16 cellular contexts compared by ENCODE assay signal in the genomic region with DNA sequence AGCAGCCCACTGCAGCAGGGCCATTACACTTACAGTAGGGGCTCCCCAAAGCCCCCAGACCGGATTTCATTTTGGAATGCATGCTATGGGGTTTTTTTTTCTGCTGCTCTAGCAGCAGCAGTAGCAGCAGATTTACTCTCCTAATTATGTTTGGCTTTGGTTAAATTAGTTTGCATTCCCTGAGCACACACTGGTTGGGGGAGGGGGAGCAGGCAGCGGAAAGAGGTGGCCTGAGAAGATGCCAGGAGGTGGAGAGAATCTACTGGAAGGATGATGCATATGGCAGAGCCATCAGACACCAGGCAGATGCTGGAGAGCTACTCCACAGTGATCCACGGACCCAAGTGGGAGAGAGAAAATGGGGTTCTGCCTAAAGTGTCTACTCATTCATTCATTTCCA.
DNase-seq lines count a peak whose midpoint lies in the region; ATAC-seq and TF ChIP-seq lines count a peak whose summit lies in the region.
"Had no signal": no experiment of that assay in that cellular context is flagged by ENCODE, and none has a peak within 500 bp of the region (broad histone marks: within the 10 kb centered on the region; RNA-seq: fewer than 3 reads in every experiment).

No MANE protein-coding gene starts in this region.

- H3K79me1 ChIP-seq in mesendoderm (ENCODE audit: low read length) = peaks cover 21% of the 10 kb centered on the region

- H3K23ac ChIP-seq in mesendoderm (ENCODE audit: low read length) = no peak overlapping the region

- peaks cover 10% of the 10 kb centered on the region; the same call in 1 of the 2 replicates for H3K79me2 ChIP-seq in GM23338 (replicated peaks; ENCODE audit: insufficient read depth)
- peaks cover 14% of the 10 kb centered on the region for H3K79me2 ChIP-seq in mesendoderm (ENCODE audit: control insufficient read depth, insufficient read depth, low read length)

- H3K4me1 Mint-ChIP-seq in GM23338 = peaks cover 62% of the 10 kb centered on the region
- H3K4me1 Mint-ChIP-seq in endothelial cell (ENCODE audit: unreplicated experiment) = peaks cover 47% of the 10 kb centered on the region
- peaks cover 16% of the 10 kb centered on the region for H3K4me1 Mint-ChIP-seq in type B pancreatic cell (ENCODE audit: unreplicated experiment)
- H3K4me1 Mint-ChIP-seq: B cell; CD4-positive, alpha-beta memory T cell had no signal

- H3K4me3 ChIP-seq in GM23338 = no peak overlapping the region
- H3K4me3 ChIP-seq in mesendoderm (ENCODE audit: low read length) = no peak overlapping the region

- no peak overlapping the region for H2BK120ac ChIP-seq in mesendoderm (ENCODE audit: low read depth, low read length)

- H3K36me3 ChIP-seq in GM23338 (ENCODE audit: insufficient read depth) = 0 out of 2 replicates have a peak, but pooled peaks cover 2% of the 10 kb centered on the region
- peaks cover 2% of the 10 kb centered on the region for H3K36me3 ChIP-seq in mesendoderm (ENCODE audit: control insufficient read depth, insufficient read depth, low read length)

- ATAC-seq in GM23338 = no peak
- no peak for ATAC-seq in GM21723 (IDR thresholded peaks at IDR 0.05; ENCODE audit: unreplicated experiment)
- ATAC-seq in GM21447 (IDR thresholded peaks at IDR 0.05; ENCODE audit: unreplicated experiment) = no peak

- H3K27ac ChIP-seq in GM23338 (ENCODE audit: low read depth) = no peak overlapping the region
- no peak overlapping the region for H3K27ac ChIP-seq in mesendoderm (ENCODE audit: low read depth, low read length)
- H3K27ac ChIP-seq: C4-2B, KMS-11 had no signal

- H3K4ac ChIP-seq in mesendoderm (ENCODE audit: low read depth, low read length) = no peak overlapping the region

- H3K4me3 Mint-ChIP-seq in GM23338 = no peak overlapping the region
- no peak overlapping the region for H3K4me3 Mint-ChIP-seq in endothelial cell (ENCODE audit: unreplicated experiment)
- no peak overlapping the region for H3K4me3 Mint-ChIP-seq in type B pancreatic cell
- H3K4me3 Mint-ChIP-seq: B cell; CD4-positive, alpha-beta memory T cell had no signal

- H2AFZ ChIP-seq in GM23338 = no peak overlapping the region

- DNase-seq in GM23338 (ENCODE audit: low spot score) (no peak), SK-N-DZ (ENCODE audit: low spot score) (peak; percentile 53), endothelial cell (ENCODE audit: low spot score) (no peak), mesendoderm (peak; percentile 37), activated gamma-delta T cell (lab: John Stamatoyannopoulos, UW) (no peak), type B pancreatic cell (ENCODE audit: extremely low spot score, unreplicated experiment) (no peak)
- DNase-seq: CD4-positive, alpha-beta memory T cell; DMS153; DMS79 treated with DMSO at 0.1 percent for 48 hours; EL; GDM1 had no signal

- H3K9me2 ChIP-seq in GM23338 (ENCODE audit: insufficient read depth) = no peaks in the 10 kb centered on the region; the same call in 1 of the 2 replicates

- no peak overlapping the region for H3K18ac ChIP-seq in mesendoderm (ENCODE audit: low read length)

- H3K56ac ChIP-seq in mesendoderm (ENCODE audit: low read length) = no peak overlapping the region

- H4K20me1 ChIP-seq in GM23338 (replicated peaks; ENCODE audit: insufficient read depth) = no peaks in the 10 kb centered on the region

- peaks cover 63% of the 10 kb centered on the region for H3K4me1 ChIP-seq in GM23338 (ENCODE audit: insufficient read depth)
- peaks cover 17% of the 10 kb centered on the region for H3K4me1 ChIP-seq in mesendoderm (ENCODE audit: control insufficient read depth, low read depth, low read length)

- H3K9me3 Mint-ChIP-seq in GM23338 = no peaks in the 10 kb centered on the region
- H3K9me3 Mint-ChIP-seq in endothelial cell (ENCODE audit: unreplicated experiment) = no peaks in the 10 kb centered on the region
- H3K9me3 Mint-ChIP-seq in type B pancreatic cell = no peaks in the 10 kb centered on the region

- no peak overlapping the region for H4K8ac ChIP-seq in mesendoderm (ENCODE audit: low read depth, low read length)

- TF ChIP-seq CTCF in GM23338 (conservative IDR thresholded peaks at IDR 0.05; ENCODE audit: low read depth in 2 of 2) = no peak
- TF ChIP-seq CTCF in endothelial cell (IDR thresholded peaks at IDR 0.05; ENCODE audit: unreplicated experiment) = no peak
- TF ChIP-seq CTCF in type B pancreatic cell (conservative IDR thresholded peaks at IDR 0.05) = no peak

- H3F3A ChIP-seq in GM23338 (replicated peaks; ENCODE audit: low read depth) = no peaks in the 10 kb centered on the region; the same call in 1 of the 2 replicates

- no peak overlapping the region for H2AK5ac ChIP-seq in mesendoderm (ENCODE audit: low read length)

- H3K27me3 ChIP-seq in GM23338 (ENCODE audit: insufficient read depth) (no peaks in the 10 kb centered on the region), mesendoderm (ENCODE audit: insufficient read depth, low read length, poor library complexity) (no peaks in the 10 kb centered on the region)

- H4K5ac ChIP-seq in mesendoderm (ENCODE audit: low read length) = no peak overlapping the region

- H3K27ac Mint-ChIP-seq in GM23338 (peak overlapping the region; percentile 34; the same call in 1 of the 2 replicates), endothelial cell (ENCODE audit: unreplicated experiment) (peak overlapping the region; percentile 4), type B pancreatic cell (no peak overlapping the region)
- H3K27ac Mint-ChIP-seq: B cell; CD4-positive, alpha-beta memory T cell had no signal

- H3K27me3 Mint-ChIP-seq in GM23338 (ENCODE audit: insufficient read depth, low read depth, poor library complexity) (peaks cover 5% of the 10 kb centered on the region), endothelial cell (ENCODE audit: unreplicated experiment) (peaks cover 3% of the 10 kb centered on the region), type B pancreatic cell (no peaks in the 10 kb centered on the region)
- H3K27me3 Mint-ChIP-seq: B cell; CD4-positive, alpha-beta memory T cell had no signal

- H3K9ac ChIP-seq in mesendoderm (ENCODE audit: low read length) = no peak overlapping the region
- H3K9ac ChIP-seq: KMS-11 had no signal

- peak overlapping the region; percentile 59 for H3K4me2 ChIP-seq in GM23338
- no peak overlapping the region for H3K4me2 ChIP-seq in mesendoderm (ENCODE audit: low read length)
- H3K4me2 ChIP-seq: KMS-11 had no signal

- H2BK5ac ChIP-seq in mesendoderm (ENCODE audit: low read length) = no peak overlapping the region

- H2BK15ac ChIP-seq in mesendoderm (replicated peaks; ENCODE audit: low read depth) = no peak overlapping the region

- no CpG with 5 or more reads among the region's 3 CpGs for WGBS in mesendoderm (ENCODE audit: extremely low coverage, insufficient coverage, low lambda C conversion rate)

- H3K36me3 Mint-ChIP-seq in GM23338 (ENCODE audit: low read depth) = no peaks in the 10 kb centered on the region; the same call in 2 of the 3 replicates
- peaks cover 24% of the 10 kb centered on the region for H3K36me3 Mint-ChIP-seq in endothelial cell (ENCODE audit: low read depth, unreplicated experiment)
- H3K36me3 Mint-ChIP-seq in type B pancreatic cell = no peaks in the 10 kb centered on the region
- H3K36me3 Mint-ChIP-seq: CD4-positive, alpha-beta memory T cell had no signal

Comparison
In these comparisons a context has a peak if more than half of its experiments do, and no peak if none do; other contexts are left out.
1. DNase-seq: peak in SK-N-DZ (single experiment) and mesendoderm (single experiment); none in GM23338 (single experiment), endothelial cell (single experiment), activated gamma-delta T cell (single experiment) and type B pancreatic cell (single experiment).